Comparison of ENCODE assay signal across 8 cellular contexts in the genomic region with DNA sequence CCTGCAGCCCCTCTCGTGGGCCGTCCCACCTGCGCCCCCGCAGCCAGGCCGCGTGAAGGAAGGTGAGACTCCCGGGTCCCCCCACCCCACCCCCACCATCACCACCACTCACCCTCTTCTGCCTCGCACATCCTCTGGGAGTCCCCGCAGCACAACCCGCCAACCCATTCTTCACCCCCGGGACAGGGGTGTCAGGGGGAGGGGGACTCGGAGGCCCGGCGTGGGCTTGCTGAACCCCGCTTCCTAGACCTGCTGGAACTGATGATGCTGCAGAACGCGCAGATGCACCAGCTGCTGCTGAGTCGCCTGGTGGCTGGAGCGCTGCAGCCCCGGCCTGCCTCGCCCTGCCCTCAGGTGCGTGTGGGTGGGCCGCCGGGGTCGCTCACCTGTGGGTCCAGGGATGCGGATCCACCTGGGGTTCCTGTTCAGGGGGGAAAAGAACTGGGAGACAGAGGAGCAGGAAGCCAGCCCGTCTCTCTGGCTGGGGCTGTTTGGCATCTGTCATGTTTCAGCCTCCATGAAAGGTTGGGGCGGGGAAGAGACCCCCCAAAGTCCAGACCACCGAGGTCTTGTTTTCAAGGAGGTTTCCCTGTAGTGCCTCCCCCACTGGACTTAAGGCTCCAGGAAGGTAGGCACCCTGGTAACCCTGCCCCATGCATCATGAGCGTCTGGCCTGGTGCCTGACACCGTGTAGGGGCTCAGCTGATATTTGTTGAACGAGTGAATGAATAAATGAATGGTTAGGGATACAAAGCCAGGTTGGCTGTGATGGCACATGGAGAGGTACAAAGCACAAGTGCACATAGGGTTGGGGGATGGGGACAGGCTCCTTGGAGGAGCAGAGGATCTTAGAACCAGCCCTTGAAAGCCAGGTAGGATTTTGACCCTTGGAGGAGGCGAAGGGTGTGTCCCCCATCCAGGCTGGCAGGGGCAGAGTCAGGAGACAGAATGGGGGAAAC. TPM values are rescaled to one million over a fixed set of nuclear protein-coding genes. Genes with fewer than 3 reads are reported as not detected.
DNase-seq lines count a peak whose midpoint lies in the region; ATAC-seq and TF ChIP-seq lines count a peak whose summit lies in the region.

No MANE protein-coding gene starts in this region.

- DNase-seq in MM.1S, result peak; percentile 59
- DNase-seq in choroid plexus epithelial cell (ENCODE audit: low read depth), result no peak
- DNase-seq in natural killer cell treated with Interleukin-12 subunit alpha and Interleukin-12 subunit beta and Interleukin-15 and Interleukin-18, amount 100 ng/mL, for 72 hours (ENCODE audit: low spot score), result peak; percentile 58
- DNase-seq in erythroblast (lab: John Stamatoyannopoulos, UW), result no peak

- peak overlapping the region in 1 of 11 experiments; percentile 33; a peak in 2 of 22 replicates for H3K27ac ChIP-seq in BLaER1 treated with 17β-estradiol and CSF1 and Interleukin-3, amounts not matched to agents 10 nM and 100 nM
- no peak overlapping the region for H3K27ac ChIP-seq in MM.1S (ENCODE audit: low read length)

- peak overlapping the region; percentile 77 for H2AFZ ChIP-seq in MM.1S (ENCODE audit: low read length)

- H3K4me1 Mint-ChIP-seq in natural killer cell treated with Interleukin-12 subunit alpha and Interleukin-12 subunit beta and Interleukin-15 and Interleukin-18, amount 100 ng/mL, for 72 hours (ENCODE audit: low read depth in 2 of 2), result peaks cover 35 to 36% of the 10 kb centered on the region in 2 donors

- H3K27ac Mint-ChIP-seq in natural killer cell treated with Interleukin-12 subunit alpha and Interleukin-12 subunit beta and Interleukin-15 and Interleukin-18, amount 100 ng/mL, for 72 hours, result peak overlapping the region in 1 of 2 donors; percentile 37

- no peak for ATAC-seq in natural killer cell treated with Interleukin-12 subunit alpha and Interleukin-12 subunit beta and Interleukin-15 and Interleukin-18, amount 100 ng/mL, for 72 hours
- ATAC-seq in GM18861 (IDR thresholded peaks at IDR 0.05; ENCODE audit: unreplicated experiment) (no peak), GM21390 (IDR thresholded peaks at IDR 0.05; ENCODE audit: unreplicated experiment) (no peak), GM19397 (IDR thresholded peaks at IDR 0.05; ENCODE audit: unreplicated experiment) (no peak)

- H3K27me3 ChIP-seq in BLaER1 treated with 17β-estradiol and CSF1 and Interleukin-3, amounts not matched to agents 10 nM and 100 nM, result no peaks in the 10 kb centered on the region
- no peaks in the 10 kb centered on the region for H3K27me3 ChIP-seq in MM.1S (replicated peaks; ENCODE audit: insufficient read depth, low read length)

- H3K4me3 ChIP-seq in BLaER1 treated with 17β-estradiol and CSF1 and Interleukin-3, amounts not matched to agents 10 nM and 100 nM, result peak overlapping the region; percentile 61 to 82 (median 67)
- H3K4me3 ChIP-seq in MM.1S (ENCODE audit: low read length), result peak overlapping the region; percentile 70
- H3K4me3 ChIP-seq in choroid plexus epithelial cell (ENCODE audit: low read depth, low read length), result peak overlapping the region; percentile 71

- no peak for TF ChIP-seq POLR2A in erythroblast (IDR thresholded peaks at IDR 0.05; ENCODE audit: low read length)

- peak overlapping the region; percentile 53 to 76 (median 71); a peak in 19 of 22 replicates for H3K9ac ChIP-seq in BLaER1 treated with 17β-estradiol and CSF1 and Interleukin-3, amounts not matched to agents 10 nM and 100 nM
- no peak overlapping the region; the same call in 1 of the 2 replicates for H3K9ac ChIP-seq in MM.1S (ENCODE audit: low read length)

- no peaks in the 10 kb centered on the region for H3K79me2 ChIP-seq in MM.1S (ENCODE audit: low read length)

- H3K9me3 ChIP-seq in BLaER1 treated with 17β-estradiol and CSF1 and Interleukin-3, amounts not matched to agents 10 nM and 100 nM (replicated peaks in 1 of 11), result no peaks in the 10 kb centered on the region
- H3K9me3 ChIP-seq in MM.1S (replicated peaks; ENCODE audit: insufficient read depth, low read length), result no peaks in the 10 kb centered on the region

- TF ChIP-seq CTCF in MM.1S (IDR thresholded peaks at IDR 0.05; ENCODE audit: low read length) (no peak), choroid plexus epithelial cell (conservative IDR thresholded peaks at IDR 0.05; ENCODE audit: low read depth, low read length) (no peak)

- H3K36me3 ChIP-seq in BLaER1 treated with 17β-estradiol and CSF1 and Interleukin-3, amounts not matched to agents 10 nM and 100 nM, result peaks cover 0 to 31% (median 18%) of the 10 kb centered on the region in 11 experiments; a peak in 20 of 22 replicates
- H3K36me3 ChIP-seq in MM.1S (replicated peaks; ENCODE audit: insufficient read depth, low read length), result no peaks in the 10 kb centered on the region

- no peaks in the 10 kb centered on the region for H3F3A ChIP-seq in MM.1S (ENCODE audit: insufficient read depth, low read length)

- peaks cover 54 to 87% (median 76%) of the 10 kb centered on the region in 10 experiments for H3K4me1 ChIP-seq in BLaER1 treated with 17β-estradiol and CSF1 and Interleukin-3, amounts not matched to agents 10 nM and 100 nM
- H3K4me1 ChIP-seq in MM.1S (ENCODE audit: low read length), result no peaks in the 10 kb centered on the region

- peak overlapping the region; percentile 82 for H3K4me3 Mint-ChIP-seq in natural killer cell treated with Interleukin-12 subunit alpha and Interleukin-12 subunit beta and Interleukin-15 and Interleukin-18, amount 100 ng/mL, for 72 hours

- no peaks in the 10 kb centered on the region for H3K36me3 Mint-ChIP-seq in natural killer cell treated with Interleukin-12 subunit alpha and Interleukin-12 subunit beta and Interleukin-15 and Interleukin-18, amount 100 ng/mL, for 72 hours

- H4K20me1 ChIP-seq in BLaER1 treated with 17β-estradiol and CSF1 and Interleukin-3, amounts not matched to agents 10 nM and 100 nM, result no peaks in the 10 kb centered on the region; a peak in 1 of 22 replicates
- no peaks in the 10 kb centered on the region for H4K20me1 ChIP-seq in MM.1S (ENCODE audit: insufficient read depth, low read length)

- H3K9me2 ChIP-seq in MM.1S (replicated peaks; ENCODE audit: insufficient read depth, low read length), result no peaks in the 10 kb centered on the region

- no peaks in the 10 kb centered on the region for H3K9me3 Mint-ChIP-seq in natural killer cell treated with Interleukin-12 subunit alpha and Interleukin-12 subunit beta and Interleukin-15 and Interleukin-18, amount 100 ng/mL, for 72 hours

- peak overlapping the region; percentile 81 to 98 (median 93) for H3K4me2 ChIP-seq in BLaER1 treated with 17β-estradiol and CSF1 and Interleukin-3, amounts not matched to agents 10 nM and 100 nM
- H3K4me2 ChIP-seq in MM.1S (ENCODE audit: low read depth, low read length), result peak overlapping the region; percentile 83

- no peaks in the 10 kb centered on the region for H3K27me3 Mint-ChIP-seq in natural killer cell treated with Interleukin-12 subunit alpha and Interleukin-12 subunit beta and Interleukin-15 and Interleukin-18, amount 100 ng/mL, for 72 hours

RNA-seq across cellular contexts. Expression of a gene that starts 0.8 kb away (rescaled TPM):
- total RNA-seq in natural killer cell treated with Interleukin-12 subunit alpha and Interleukin-12 subunit beta and Interleukin-15 and Interleukin-18, amount 100 ng/mL, for 72 hours, result 1 to 10 TPM in 1 of 2 donors, under 1 TPM in 1; 0.50 to 1.0 TPM

RNA-seq across cellular contexts. Expression of a gene that starts 21.4 kb away (rescaled TPM):
- 10 to 100 TPM; 14.1 to 20.7 TPM for total RNA-seq in natural killer cell treated with Interleukin-12 subunit alpha and Interleukin-12 subunit beta and Interleukin-15 and Interleukin-18, amount 100 ng/mL, for 72 hours

RNA-seq across cellular contexts. Expression of a gene that starts 26.3 kb away (rescaled TPM):
- under 1 TPM in 1 of 2 donors, not detected in 1; 0.08 TPM for total RNA-seq in natural killer cell treated with Interleukin-12 subunit alpha and Interleukin-12 subunit beta and Interleukin-15 and Interleukin-18, amount 100 ng/mL, for 72 hours

Comparison
In these comparisons a context has a peak if more than half of its experiments do, and no peak if none do; other contexts are left out.
1. DNase-seq: peak in MM.1S (single experiment) and natural killer cell treated with Interleukin-12 subunit alpha and Interleukin-12 subunit beta and Interleukin-15 and Interleukin-18, amount 100 ng/mL, for 72 hours (single experiment); none in choroid plexus epithelial cell (single experiment) and erythroblast (0 of 2).
2. Peak in every context shown above with its lines, with median percentiles within 50 percentile points of each other: H3K4me3 ChIP-seq.